In the genomic region with DNA sequence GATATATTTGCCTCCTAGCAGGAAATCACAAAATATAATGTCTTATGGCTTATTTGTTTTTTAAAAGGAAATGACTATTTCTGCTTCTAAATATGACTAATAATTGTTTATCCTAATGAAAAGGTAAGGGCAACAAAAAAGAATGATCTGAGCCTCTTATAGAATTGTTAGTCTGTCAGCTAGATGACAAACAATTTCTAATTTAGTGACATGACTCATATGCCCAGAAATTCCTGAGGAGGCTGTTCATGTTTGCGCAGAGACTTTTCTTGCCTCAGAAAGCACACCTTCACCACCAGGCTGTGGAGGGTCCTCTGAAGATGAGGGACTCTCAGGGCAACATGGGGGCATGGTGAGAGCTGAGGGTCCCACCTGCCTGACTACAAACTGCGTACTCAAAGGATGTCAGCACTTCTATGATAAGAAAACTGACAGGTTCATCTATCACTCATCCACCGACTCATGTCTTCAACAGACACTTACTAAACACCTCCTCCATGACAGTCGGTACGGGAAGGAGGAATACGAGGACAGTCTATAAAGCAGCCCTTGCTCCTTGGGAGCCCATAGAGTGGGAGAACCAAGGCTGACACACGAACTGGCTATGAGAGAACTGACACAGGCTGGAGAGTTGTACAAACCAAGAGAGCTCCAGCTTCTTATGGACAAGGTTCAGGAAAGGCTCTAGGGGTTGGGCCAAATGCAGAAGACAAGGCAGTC, we compare ENCODE assay signal across 17 cellular contexts.
DNase-seq lines count a peak whose midpoint lies in the region; ATAC-seq, FAIRE-seq and TF ChIP-seq lines count a peak whose summit lies in the region.
"Had no signal": no experiment of that assay in that cellular context is flagged by ENCODE, and none has a peak within 500 bp of the region (broad histone marks: within the 10 kb centered on the region; RNA-seq: fewer than 3 reads in every experiment).

No MANE protein-coding gene starts in this region.

- TF ChIP-seq CTCF in MCF 10A (IDR thresholded peaks at IDR 0.05; ENCODE audit: unreplicated experiment) (no peak), breast epithelium (IDR thresholded peaks at IDR 0.05) (no peak), K562 (IDR thresholded peaks at IDR 0.05 in 2 of 3, conservative IDR thresholded peaks at IDR 0.05 in 1 of 3; ENCODE audit: insufficient read depth in 2 of 3, low read depth in 1 of 3, low read length in 3 of 3) (no peak), left ventricle myocardium inferior (IDR thresholded peaks at IDR 0.05; ENCODE audit: borderline replicate concordance) (no peak)

- POLR2A ChIA-PET in MCF 10A (lab: Yijun Ruan, JAX) = interaction anchor here (1.0 kb wide), 1 partner anchor 9 kb away, joined by 3 read pairs; no protein-coding TSS in a partner anchor
- POLR2A ChIA-PET in K562 (lab: Yijun Ruan, JAX) = interaction anchor here (0.7 kb wide), 1 partner anchor 390 kb away, joined by 3 read pairs; no protein-coding TSS in a partner anchor

- no peaks in the 10 kb centered on the region for H3K4me1 Mint-ChIP-seq in MCF 10A (ENCODE audit: insufficient read depth, unreplicated experiment)
- H3K4me1 Mint-ChIP-seq: central memory CD8-positive, alpha-beta T cell had no signal

- no peak for TF ChIP-seq RAD21 in K562 (CRISPR knock-in tag; conservative IDR thresholded peaks at IDR 0.05 in 1 of 2, IDR thresholded peaks at IDR 0.05 in 1 of 2)

- FAIRE-seq in K562 (lab: Jason Lieb, UNC) = no peak
- FAIRE-seq in urothelium cell line (lab: Jason Lieb, UNC) = peak; percentile 93

- H3K9me1 ChIP-seq in K562 (ENCODE audit: control insufficient read depth, insufficient read depth, low read length) = no peaks in the 10 kb centered on the region

- H3K36me3 ChIP-seq in breast epithelium (no peaks in the 10 kb centered on the region), K562 (ENCODE audit: control insufficient read depth, insufficient read depth, low read length) (no peaks in the 10 kb centered on the region), left ventricle myocardium inferior (no peaks in the 10 kb centered on the region)

- H3K4me3 ChIP-seq in breast epithelium = no peak overlapping the region
- no peak overlapping the region for H3K4me3 ChIP-seq in K562
- no peak overlapping the region for H3K4me3 ChIP-seq in left ventricle myocardium inferior
- H3K4me3 ChIP-seq: testis had no signal

- H4K20me1 ChIP-seq in K562 (replicated peaks; ENCODE audit: control insufficient read depth, insufficient read depth, low read length) = 0 out of 2 replicates have a peak, but pooled peaks cover 3% of the 10 kb centered on the region

- no peaks in the 10 kb centered on the region for H3K27me3 ChIP-seq in breast epithelium
- peaks cover under 1 to 19% of the 10 kb centered on the region in 2 experiments; a peak in 2 of 5 replicates for H3K27me3 ChIP-seq in K562 (ENCODE audit: control insufficient read depth in 2 of 2, insufficient read depth in 2 of 2, low read length in 2 of 2)
- H3K27me3 ChIP-seq in left ventricle myocardium inferior (ENCODE audit: low read depth) = no peaks in the 10 kb centered on the region
- H3K27me3 ChIP-seq: testis had no signal

- H3K9ac ChIP-seq in K562 (ENCODE audit: insufficient read depth in 1 of 2, low read depth in 2 of 2, low read length in 2 of 2) = no peak overlapping the region

- intact Hi-C loops in MCF 10A (cut with micrococcal nuclease) (no loop called here), breast epithelium (cut with DNase I; ENCODE audit: low total_unique reads) (no loop called here), K562 (cut with micrococcal nuclease) (no loop called here), left ventricle myocardium inferior (cut with micrococcal nuclease) (no loop called here)

- no peak for TF ChIP-seq EP300 in K562 (IDR thresholded peaks at IDR 0.05; ENCODE audit: low read length)

- peaks cover 30% of the 10 kb centered on the region for H3K27me3 Mint-ChIP-seq in MCF 10A (ENCODE audit: insufficient read depth, unreplicated experiment)

- H3K36me3 Mint-ChIP-seq in MCF 10A (ENCODE audit: insufficient read depth, unreplicated experiment) = no peaks in the 10 kb centered on the region

- in situ Hi-C loops in K562 (cut with MboI) = no loop called here

- H3K9me3 Mint-ChIP-seq in MCF 10A (ENCODE audit: unreplicated experiment) = no peaks in the 10 kb centered on the region
- H3K9me3 Mint-ChIP-seq: central memory CD8-positive, alpha-beta T cell had no signal

- H3K27ac ChIP-seq in breast epithelium (no peak overlapping the region), K562 (ENCODE audit: extremely low read depth, low read depth, low read length) (no peak overlapping the region), left ventricle myocardium inferior (replicated peaks) (peak overlapping the region; percentile 1)
- H3K27ac ChIP-seq: HL-60, testis had no signal

- no peak overlapping the region for H3K4me3 Mint-ChIP-seq in MCF 10A (ENCODE audit: unreplicated experiment)
- H3K4me3 Mint-ChIP-seq: central memory CD8-positive, alpha-beta T cell had no signal

- no peak overlapping the region for H3K4me2 ChIP-seq in K562 (ENCODE audit: insufficient read depth, low read length)

- H3K4me1 ChIP-seq in breast epithelium (no peaks in the 10 kb centered on the region), K562 (replicated peaks in 1 of 2; ENCODE audit: control insufficient read depth in 2 of 2, insufficient read depth in 2 of 2, low read length in 2 of 2) (no peaks in the 10 kb centered on the region), left ventricle myocardium inferior (peaks cover 28% of the 10 kb centered on the region)
- H3K4me1 ChIP-seq: testis had no signal

- ATAC-seq in K562 = no peak

- TF ChIP-seq POLR2A in breast epithelium (IDR thresholded peaks at IDR 0.05) (no peak), K562 (conservative IDR thresholded peaks at IDR 0.05) (no peak)

- no peaks in the 10 kb centered on the region for H3K79me2 ChIP-seq in K562 (ENCODE audit: control insufficient read depth, insufficient read depth, low read length)

- WGBS in K562 (ENCODE audit: insufficient coverage, low coverage, missing lambda C conversion rate) = 0% methylated on average over 7 of the region's 7 CpGs

- H2AFZ ChIP-seq in K562 (ENCODE audit: low read depth, low read length) = no peak overlapping the region

- H3K27ac Mint-ChIP-seq in MCF 10A (ENCODE audit: low read depth, unreplicated experiment) = no peak overlapping the region

- BruUV-seq in MCF 10A (replicated peaks; lab: Mats Ljungman, UMichigan) (no TSS peak), K562 (replicated peaks; lab: Mats Ljungman, UMichigan) (no TSS peak)

- CTCF ChIA-PET in MCF 10A (lab: Yijun Ruan, JAX) = interaction anchor here (0.5 to 1.5 kb wide), 5 partner anchors 98 to 590 kb away, joined by 3 to 5 read pairs (median 3); no protein-coding TSS in a partner anchor
- CTCF ChIA-PET in K562 (lab: Yijun Ruan, JAX; ENCODE audit: low intra/inter-chr PET ratio) = no interaction called here

- peak; percentile 38 for DNase-seq in MCF 10A (ENCODE audit: unreplicated experiment)
- DNase-seq in breast epithelium (ENCODE audit: low spot score in 2 of 2) = no peak
- DNase-seq in K562 (ENCODE audit: extremely low read depth in 1 of 4, low spot score in 3 of 4) = no peak
- no peak for DNase-seq in left ventricle myocardium inferior
- peak; percentile 84 for DNase-seq in urothelium cell line (ENCODE audit: low spot score)
- DNase-seq in activated CD4-positive, alpha-beta T cell treated with anti-CD3 and anti-CD28 coated beads, Interleukin-2, amount 50 U/mL, for 48 hours = no peak
- no peak for DNase-seq in middle frontal gyrus (ENCODE audit: extremely low spot score, low spot score)
- no peak for DNase-seq in hypothalamus (lab: John Stamatoyannopoulos, UW)
- DNase-seq: 8988T; activated CD4-positive, alpha-beta T cell treated with anti-CD3 and anti-CD28 coated beads for 48 hours; activated effector memory CD4-positive, alpha-beta T cell treated with anti-CD3 and anti-CD28 coated beads, Interleukin-2, amount 50 U/mL, for 16 hours; NCI-H1092 treated with DMSO at 0.1 percent for 48 hours; NCI-H526 treated with DMSO at 0.1 percent for 48 hours; retina; testis had no signal

- H3K9me3 ChIP-seq in breast epithelium (no peaks in the 10 kb centered on the region), K562 (replicated peaks; ENCODE audit: control insufficient read depth, insufficient read depth, low read depth, low read length) (no peaks in the 10 kb centered on the region), left ventricle myocardium inferior (replicated peaks) (no peaks in the 10 kb centered on the region)
- H3K9me3 ChIP-seq: testis had no signal

TF ChIP-seq in K562, 482 proteins besides CTCF, POLR2A, EP300 and RAD21 (continues in another document):
- TF ChIP-seq SFPQ (IDR thresholded peaks at IDR 0.05; ENCODE audit: low read depth, low read length) (no peak), CHAMP1 (IDR thresholded peaks at IDR 0.05) (no peak)

Comparison
In these comparisons a context has a peak if more than half of its experiments do, and no peak if none do; other contexts are left out.
1. DNase-seq: peak in MCF 10A (single experiment) and urothelium cell line (single experiment); none in breast epithelium (0 of 2), K562 (0 of 4), left ventricle myocardium inferior (single experiment), activated CD4-positive, alpha-beta T cell treated with anti-CD3 and anti-CD28 coated beads, Interleukin-2, amount 50 U/mL, for 48 hours (0 of 2), middle frontal gyrus (single experiment) and hypothalamus (0 of 51).